8 cellular contexts compared by ENCODE assay signal in genomic region chr5:150155258-150156032, GRCh38. TPM values are rescaled to one million over a fixed set of nuclear protein-coding genes. Genes with fewer than 3 reads are reported as not detected.
A peak's percentile ranks its signal among the peaks of the same experiment; 100 is the strongest.
DNase-seq lines count a peak whose midpoint lies in the region; ATAC-seq and TF ChIP-seq lines count a peak whose summit lies in the region.

Gene PDGFRB (minus strand): TSS chr5:150155845. CDS start chr5:150137047, 18,798 bp downstream.

- WGBS in right cardiac atrium: 4% methylated on average over 17 of the region's 17 CpGs

- H4K20me1 ChIP-seq in OCI-LY3 (ENCODE audit: insufficient read depth, low read length): no peaks in the 10 kb centered on the region

- intact Hi-C loops in right cardiac atrium (cut with DNase I): no loop called here

- TF ChIP-seq CTCF in OCI-LY3 (IDR thresholded peaks at IDR 0.05; ENCODE audit: low read depth, low read length): no peak
- TF ChIP-seq CTCF in WERI-Rb-1 (IDR thresholded peaks at IDR 0.05; ENCODE audit: low read depth, low read length): no peak

- H3K27ac ChIP-seq in OCI-LY3 (ENCODE audit: low read length): no peak within 1 kb of the TSS
- H3K27ac ChIP-seq in right cardiac atrium (ENCODE audit: low read length): peak within 1 kb of the TSS; percentile 84
- peak within 1 kb of the TSS; percentile 76 for H3K27ac ChIP-seq in rectal smooth muscle tissue (ENCODE audit: low read depth, low read length)
- no peak within 1 kb of the TSS for H3K27ac ChIP-seq in WERI-Rb-1

- peak within 1 kb of the TSS; percentile 97 for H3K4me2 ChIP-seq in OCI-LY3 (ENCODE audit: low read length)

- H3K27me3 ChIP-seq in OCI-LY3 (ENCODE audit: low read depth, low read length) (no peaks in the 10 kb centered on the region), right cardiac atrium (ENCODE audit: control insufficient read depth, insufficient read depth) (no peaks in the 10 kb centered on the region), rectal smooth muscle tissue (ENCODE audit: control insufficient read depth, insufficient read depth, low read length) (no peaks in the 10 kb centered on the region), WERI-Rb-1 (ENCODE audit: insufficient read depth, low read depth, severe bottlenecking) (no peaks in the 10 kb centered on the region)

- no peaks in the 10 kb centered on the region for H3K79me2 ChIP-seq in OCI-LY3 (ENCODE audit: low read length)

- H3K4me3 ChIP-seq in OCI-LY3 (ENCODE audit: low read length) (peak within 1 kb of the TSS; percentile 81), right cardiac atrium (ENCODE audit: low read length) (peak within 1 kb of the TSS; percentile 69), rectal smooth muscle tissue (ENCODE audit: low read length) (peak within 1 kb of the TSS; percentile 67), WERI-Rb-1 (ENCODE audit: low read depth, low read length) (no peak within 1 kb of the TSS)

- H3K36me3 ChIP-seq in OCI-LY3 (replicated peaks; ENCODE audit: low read depth, low read length): no peaks in the 10 kb centered on the region
- no peaks in the 10 kb centered on the region for H3K36me3 ChIP-seq in rectal smooth muscle tissue (ENCODE audit: control insufficient read depth, insufficient read depth, low read length)
- H3K36me3 ChIP-seq in WERI-Rb-1: no peaks in the 10 kb centered on the region

- H3K4me1 ChIP-seq in OCI-LY3 (ENCODE audit: low read length) (peaks cover 11% of the 10 kb centered on the region), right cardiac atrium (ENCODE audit: control insufficient read depth, insufficient read depth, low read length) (no peaks in the 10 kb centered on the region), rectal smooth muscle tissue (ENCODE audit: control insufficient read depth, insufficient read depth, low read length) (peaks cover 10% of the 10 kb centered on the region)

- DNase-seq in Ammon's horn (ENCODE audit: low spot score) (peak; percentile 88), amniotic stem cell (lab: John Stamatoyannopoulos, UW) (peak; percentile 61), right cardiac atrium (peak; percentile 92 to 97 (median 96)), WERI-Rb-1 (no peak)

- ATAC-seq in GM19372 (IDR thresholded peaks at IDR 0.05; ENCODE audit: low read depth, unreplicated experiment) (peak; percentile 51), right cardiac atrium (peak; percentile 84 to 91), GM21737 (IDR thresholded peaks at IDR 0.05; ENCODE audit: unreplicated experiment) (no peak)

- H3K9me3 ChIP-seq in OCI-LY3 (ENCODE audit: insufficient read depth, low read length) (no peaks in the 10 kb centered on the region), right cardiac atrium (ENCODE audit: control insufficient read depth, low read length) (no peaks in the 10 kb centered on the region), WERI-Rb-1 (ENCODE audit: severe bottlenecking) (no peaks in the 10 kb centered on the region)

- H2AFZ ChIP-seq in OCI-LY3 (ENCODE audit: low read depth, low read length): peak within 1 kb of the TSS; percentile 74; the same call in 1 of the 2 replicates

- H3K9ac ChIP-seq in OCI-LY3 (ENCODE audit: low read length) (peak within 1 kb of the TSS; percentile 61), rectal smooth muscle tissue (ENCODE audit: low read length) (peak within 1 kb of the TSS; percentile 35)

RNA-seq across cellular contexts. Expression of gene PDGFRB, which starts in this region (rescaled TPM):
- total RNA-seq in right cardiac atrium: 10 to 100 TPM; 42.7 to 68.0 (median 46.4) TPM
- 24.6 TPM for polyA plus RNA-seq in right cardiac atrium

Comparison
In these comparisons a context has a peak if more than half of its experiments do, and no peak if none do; other contexts are left out.
1. H3K27ac ChIP-seq: peak in right cardiac atrium (single experiment) and rectal smooth muscle tissue (single experiment); none in OCI-LY3 (single experiment) and WERI-Rb-1 (single experiment).